Comparison of ENCODE assay signal across 9 cellular contexts in genomic region chr11:114026355-114026754, GRCh38. TPM values are rescaled to one million over a fixed set of nuclear protein-coding genes. Genes with fewer than 3 reads are reported as not detected.
DNase-seq lines count a peak whose midpoint lies in the region; ATAC-seq lines count a peak whose summit lies in the region.
"Had no signal": no experiment of that assay in that cellular context is flagged by ENCODE, and none has a peak within 500 bp of the region (broad histone marks: within the 10 kb centered on the region; RNA-seq: fewer than 3 reads in every experiment).

No MANE protein-coding gene starts in this region.

- H2BK120ac ChIP-seq in mesenchymal stem cell (ENCODE audit: low read depth, low read length) = no peak overlapping the region

- H3K27ac Mint-ChIP-seq in activated CD8-positive, alpha-beta T cell treated with anti-CD3 and anti-CD28 coated beads, Interleukin-2, amount 10 ng/mL, durations not matched to agents 7 days and 5 days = no peak overlapping the region

- DNase-seq in EH (ENCODE audit: low read depth) = peak; percentile 9
- DNase-seq in HT1080 (ENCODE audit: low read depth) = peak; percentile 17
- DNase-seq in activated CD8-positive, alpha-beta T cell treated with anti-CD3 and anti-CD28 coated beads, Interleukin-2, amount 10 ng/mL, durations not matched to agents 7 days and 5 days = peak; percentile 76
- peak; percentile 45 for DNase-seq in mesenchymal stem cell
- DNase-seq: NCI-H2171 had no signal

- H2BK5ac ChIP-seq in mesenchymal stem cell (ENCODE audit: low read depth, low read length, poor library complexity, severe bottlenecking) = no peak overlapping the region

- 25% methylated on average over 1 of the region's 1 CpG for WGBS in mesenchymal stem cell

- no peak overlapping the region for H2BK12ac ChIP-seq in mesenchymal stem cell (ENCODE audit: low read length in 2 of 2)

- H3K27ac ChIP-seq in mesenchymal stem cell (ENCODE audit: low read length, poor library complexity, severe bottlenecking) = no peak overlapping the region

- no peaks in the 10 kb centered on the region for H3K36me3 Mint-ChIP-seq in activated CD8-positive, alpha-beta T cell treated with anti-CD3 and anti-CD28 coated beads, Interleukin-2, amount 10 ng/mL, durations not matched to agents 7 days and 5 days (ENCODE audit: low read depth)

- H3K79me1 ChIP-seq in mesenchymal stem cell (replicated peaks; ENCODE audit: low read length, poor library complexity, severe bottlenecking) = no peaks in the 10 kb centered on the region

- H3K23ac ChIP-seq in mesenchymal stem cell (ENCODE audit: low read length in 2 of 2) = no peak overlapping the region

- H3K9me3 ChIP-seq in mesenchymal stem cell (ENCODE audit: control insufficient read depth, low read length) = no peaks in the 10 kb centered on the region

- H3K9me3 Mint-ChIP-seq in activated CD8-positive, alpha-beta T cell treated with anti-CD3 and anti-CD28 coated beads, Interleukin-2, amount 10 ng/mL, durations not matched to agents 7 days and 5 days (ENCODE audit: insufficient read depth) = no peaks in the 10 kb centered on the region

- H3K27me3 Mint-ChIP-seq in activated CD8-positive, alpha-beta T cell treated with anti-CD3 and anti-CD28 coated beads, Interleukin-2, amount 10 ng/mL, durations not matched to agents 7 days and 5 days (ENCODE audit: low read depth) = peaks cover 26% of the 10 kb centered on the region

- H3K18ac ChIP-seq in mesenchymal stem cell (ENCODE audit: low read depth in 1 of 2, low read length in 2 of 2) = no peak overlapping the region

- H3K27me3 ChIP-seq in mesenchymal stem cell (ENCODE audit: control insufficient read depth in 1 of 2, insufficient read depth in 1 of 2, low read length in 2 of 2) = peaks cover 30 to 72% of the 10 kb centered on the region in 2 experiments

- no peak overlapping the region for H4K8ac ChIP-seq in mesenchymal stem cell (ENCODE audit: low read length)

- H3K4me1 Mint-ChIP-seq in activated CD8-positive, alpha-beta T cell treated with anti-CD3 and anti-CD28 coated beads, Interleukin-2, amount 10 ng/mL, durations not matched to agents 7 days and 5 days (ENCODE audit: low read depth) = peaks cover 10% of the 10 kb centered on the region

- H3K9ac ChIP-seq in mesenchymal stem cell (ENCODE audit: low read length) = no peak overlapping the region

- no peak overlapping the region for H4K91ac ChIP-seq in mesenchymal stem cell (ENCODE audit: low read length)

- H2AFZ ChIP-seq in mesenchymal stem cell (ENCODE audit: low read depth, low read length) = no peak overlapping the region

- no peak overlapping the region for H3K14ac ChIP-seq in mesenchymal stem cell (ENCODE audit: low read length in 2 of 2)

- no peak overlapping the region for H3K4me2 ChIP-seq in mesenchymal stem cell (ENCODE audit: low read length, poor library complexity, severe bottlenecking)

- POLR2A ChIA-PET in activated CD8-positive, alpha-beta T cell treated with anti-CD3 and anti-CD28 coated beads, Interleukin-2, amount 10 ng/mL, durations not matched to agents 7 days and 5 days (lab: Charles Lee) = no interaction called here

- peak; percentile 92 for ATAC-seq in activated CD8-positive, alpha-beta T cell treated with anti-CD3 and anti-CD28 coated beads, Interleukin-2, amount 10 ng/mL, durations not matched to agents 7 days and 5 days
- no peak for ATAC-seq in HG03139 (IDR thresholded peaks at IDR 0.05; ENCODE audit: unreplicated experiment)
- ATAC-seq in GM21526 (IDR thresholded peaks at IDR 0.05; ENCODE audit: low FRiP score, unreplicated experiment) = no peak
- ATAC-seq in GM21825 (IDR thresholded peaks at IDR 0.05; ENCODE audit: unreplicated experiment) = no peak
- no peak for ATAC-seq in HG03342 (IDR thresholded peaks at IDR 0.05; ENCODE audit: unreplicated experiment)

- no peaks in the 10 kb centered on the region for H3K4me1 ChIP-seq in mesenchymal stem cell (ENCODE audit: control insufficient read depth, insufficient read depth, low read depth, low read length)

- H3K4me3 ChIP-seq in mesenchymal stem cell (ENCODE audit: insufficient read depth in 1 of 2, low read depth in 1 of 2, low read length in 2 of 2) = no peak overlapping the region

- CTCF ChIA-PET in activated CD8-positive, alpha-beta T cell treated with anti-CD3 and anti-CD28 coated beads, Interleukin-2, amount 10 ng/mL, durations not matched to agents 7 days and 5 days (lab: Charles Lee) = interaction anchor here (0.7 to 8.4 kb wide), 7 partner anchors 9 to 242 kb away, joined by 3 to 98 read pairs (median 5); no protein-coding TSS in a partner anchor

- no peak overlapping the region for H2AK5ac ChIP-seq in mesenchymal stem cell (ENCODE audit: low read length, severe bottlenecking)

- no peak overlapping the region for H3K4ac ChIP-seq in mesenchymal stem cell (ENCODE audit: low read depth in 1 of 2, low read length in 2 of 2)

- H3K36me3 ChIP-seq in mesenchymal stem cell (ENCODE audit: control insufficient read depth in 1 of 2, insufficient read depth in 2 of 2, low read depth in 1 of 2, low read length in 2 of 2) = no peaks in the 10 kb centered on the region

- no peak overlapping the region for H2BK15ac ChIP-seq in mesenchymal stem cell (ENCODE audit: low read depth, poor library complexity, severe bottlenecking)

- no peak overlapping the region for H3K4me3 Mint-ChIP-seq in activated CD8-positive, alpha-beta T cell treated with anti-CD3 and anti-CD28 coated beads, Interleukin-2, amount 10 ng/mL, durations not matched to agents 7 days and 5 days

RNA-seq across cellular contexts. Expression of gene ZBTB16, which starts 33.2 kb away (rescaled TPM):
- not detected in 2 replicates for total RNA-seq in HT1080 (2014; rRNA removed; shearing (Covaris generic))
- polyA plus RNA-seq in HT1080 (2015; cell fraction: cytosol; rRNA removed) = not detected in 2 replicates
- not detected in 2 replicates for polyA plus RNA-seq in HT1080 (2015; cell fraction: nucleus; rRNA removed)
- total RNA-seq in activated CD8-positive, alpha-beta T cell treated with anti-CD3 and anti-CD28 coated beads, Interleukin-2, amount 10 ng/mL, durations not matched to agents 7 days and 5 days = 10 to 100 TPM; 16.3 to 16.4 TPM
- polyA plus RNA-seq in mesenchymal stem cell (2013, experiment 1 of 2) = 2.4 TPM
- polyA plus RNA-seq in mesenchymal stem cell (2013, experiment 2 of 2) = 2.1 TPM

RNA-seq across cellular contexts. Expression of gene HTR3A, which starts 51.4 kb away (rescaled TPM):
- total RNA-seq in HT1080 (2014; rRNA removed; shearing (Covaris generic)) = not detected in 2 replicates
- not detected in 2 replicates for polyA plus RNA-seq in HT1080 (2015; cell fraction: cytosol; rRNA removed)
- polyA plus RNA-seq in HT1080 (2015; cell fraction: nucleus; rRNA removed) = not detected in 2 replicates
- total RNA-seq in activated CD8-positive, alpha-beta T cell treated with anti-CD3 and anti-CD28 coated beads, Interleukin-2, amount 10 ng/mL, durations not matched to agents 7 days and 5 days = not detected
- polyA plus RNA-seq in mesenchymal stem cell (2013, experiment 1 of 2) = not detected
- not detected for polyA plus RNA-seq in mesenchymal stem cell (2013, experiment 2 of 2)

Comparison
In these comparisons a context has a peak if more than half of its experiments do, and no peak if none do; other contexts are left out.
1. DNase-seq: peak in every context shown above with its lines; median percentile 76 in activated CD8-positive, alpha-beta T cell treated with anti-CD3 and anti-CD28 coated beads, Interleukin-2, amount 10 ng/mL, durations not matched to agents 7 days and 5 days; 45 in mesenchymal stem cell; 17 in HT1080; 9 in EH.
2. RNA of gene ZBTB16, which starts 33.2 kb away (total RNA-seq): 16.3 to 16.4 TPM in activated CD8-positive, alpha-beta T cell treated with anti-CD3 and anti-CD28 coated beads, Interleukin-2, amount 10 ng/mL, durations not matched to agents 7 days and 5 days; not detected in HT1080; every median in the first group is over 10 times any median in the second.